9 cellular contexts compared by ENCODE assay signal in genomic region chrX:48509619-48510018, GRCh38. TPM values are rescaled to one million over a fixed set of nuclear protein-coding genes. Genes with fewer than 3 reads are reported as not detected.
A peak's percentile ranks its signal among the peaks of the same experiment; 100 is the strongest.
DNase-seq lines count a peak whose midpoint lies in the region; ATAC-seq and TF ChIP-seq lines count a peak whose summit lies in the region.
"Had no signal": no experiment of that assay in that cellular context is flagged by ENCODE, and none has a peak within 500 bp of the region (broad histone marks: within the 10 kb centered on the region; RNA-seq: fewer than 3 reads in every experiment).

No MANE protein-coding gene starts in this region.

- H3K36me3 ChIP-seq in colonic mucosa, result no peaks in the 10 kb centered on the region
- H3K36me3 ChIP-seq in naive thymus-derived CD4-positive, alpha-beta T cell (ENCODE audit: control insufficient read depth in 2 of 3, insufficient read depth in 3 of 3, low read length in 3 of 3), result peaks cover 0 to 1% (median 0%) of the 10 kb centered on the region in 3 experiments

- peak overlapping the region; percentile 59 to 86 (median 67) for H3K27ac Mint-ChIP-seq in IgD-negative memory B cell
- H3K27ac Mint-ChIP-seq in naive thymus-derived CD4-positive, alpha-beta T cell, result peak overlapping the region; percentile 78 to 93 (median 86)

- DNase-seq in AG04450 (ENCODE audit: low read depth, low spot score) (no peak), colonic mucosa (no peak)
- DNase-seq in naive thymus-derived CD4-positive, alpha-beta T cell, result no peak
- DNase-seq: stimulated activated CD4-positive, alpha-beta T cell treated with anti-CD3 and anti-CD28 coated beads, Interleukin-4, amount 100 ng/mL, for 24 hours had no signal

- peaks cover 0 to 12% (median 6%) of the 10 kb centered on the region in 3 donors for H3K4me1 Mint-ChIP-seq in IgD-negative memory B cell
- peaks cover 10 to 28% (median 16%) of the 10 kb centered on the region in 7 donors for H3K4me1 Mint-ChIP-seq in naive thymus-derived CD4-positive, alpha-beta T cell

- H3K9ac ChIP-seq in colonic mucosa (ENCODE audit: low read depth in 2 of 2, low read length in 2 of 2), result peak overlapping the region; percentile 52 to 77

- TF ChIP-seq CTCF in AG04450 (IDR thresholded peaks at IDR 0.05; ENCODE audit: low read depth, low read length) (no peak), colonic mucosa (IDR thresholded peaks at IDR 0.05) (no peak)

- POLR2A ChIA-PET in AG04450 (lab: Yijun Ruan, JAX), result no interaction called here
- POLR2A ChIA-PET in naive thymus-derived CD4-positive, alpha-beta T cell (lab: Charles Lee), result interaction anchor here (0.8 kb wide), 1 partner anchor 12 kb away, joined by 3 read pairs; the partner anchor contains the start of gene EBP

- H3K9me3 ChIP-seq in AG04450 (ENCODE audit: control insufficient read depth, insufficient read depth, low read length) (no peaks in the 10 kb centered on the region), colonic mucosa (no peaks in the 10 kb centered on the region)
- no peaks in the 10 kb centered on the region for H3K9me3 ChIP-seq in naive thymus-derived CD4-positive, alpha-beta T cell (ENCODE audit: control insufficient read depth in 2 of 3, low read length in 3 of 3)

- intact Hi-C loops in colonic mucosa (cut with DNase I), result no loop called here
- intact Hi-C loops in naive thymus-derived CD4-positive, alpha-beta T cell (cut with micrococcal nuclease), result loop anchor here in 1 of 2 donors (5.0 kb wide), 1 partner anchor 42 kb away; no protein-coding TSS in a partner anchor

- H3K4me3 ChIP-seq in AG04450 (ENCODE audit: low read depth, low read length) (peak overlapping the region; percentile 76), colonic mucosa (peak overlapping the region; percentile 51)
- peak overlapping the region; percentile 71 for H3K4me3 ChIP-seq in naive thymus-derived CD4-positive, alpha-beta T cell (ENCODE audit: low read length)

- H3K27me3 Mint-ChIP-seq in IgD-negative memory B cell, result no peaks in the 10 kb centered on the region
- H3K27me3 Mint-ChIP-seq in naive thymus-derived CD4-positive, alpha-beta T cell, result no peaks in the 10 kb centered on the region

- CTCF ChIA-PET in AG04450 (lab: Charles Lee), result no interaction called here
- CTCF ChIA-PET in naive thymus-derived CD4-positive, alpha-beta T cell (lab: Charles Lee), result no interaction called here

- peaks cover 0 to 2% (median 0%) of the 10 kb centered on the region in 3 donors for H3K9me3 Mint-ChIP-seq in IgD-negative memory B cell
- peaks cover 0 to 2% (median 0%) of the 10 kb centered on the region in 11 donors for H3K9me3 Mint-ChIP-seq in naive thymus-derived CD4-positive, alpha-beta T cell

- H3K27me3 ChIP-seq in AG04450 (ENCODE audit: control insufficient read depth, insufficient read depth, low read length), result no peaks in the 10 kb centered on the region
- H3K27me3 ChIP-seq in colonic mucosa, result no peaks in the 10 kb centered on the region
- H3K27me3 ChIP-seq in naive thymus-derived CD4-positive, alpha-beta T cell (ENCODE audit: control insufficient read depth in 2 of 2, insufficient read depth in 2 of 2, low read length in 2 of 2), result no peaks in the 10 kb centered on the region

- H3K27ac ChIP-seq in AG04450 (ENCODE audit: low read depth, low read length), result no peak overlapping the region
- H3K27ac ChIP-seq in colonic mucosa, result no peak overlapping the region
- peak overlapping the region; percentile 85 for H3K27ac ChIP-seq in naive thymus-derived CD4-positive, alpha-beta T cell (ENCODE audit: low read depth, low read length)

- peak; percentile 2 for ATAC-seq in naive thymus-derived CD4-positive, alpha-beta T cell
- ATAC-seq in HG02623 (IDR thresholded peaks at IDR 0.05; ENCODE audit: unreplicated experiment) (no peak), HG03108 (IDR thresholded peaks at IDR 0.05; ENCODE audit: unreplicated experiment) (no peak), GM18868 (IDR thresholded peaks at IDR 0.05; ENCODE audit: unreplicated experiment) (no peak), HG02642 (IDR thresholded peaks at IDR 0.05; ENCODE audit: poor library complexity, unreplicated experiment) (no peak)

- H3K4me3 Mint-ChIP-seq in IgD-negative memory B cell, result peak overlapping the region; percentile 81 to 96 (median 92)
- H3K4me3 Mint-ChIP-seq in naive thymus-derived CD4-positive, alpha-beta T cell, result peak overlapping the region; percentile 82 to 95 (median 91)

- H3K4me1 ChIP-seq in colonic mucosa, result no peaks in the 10 kb centered on the region
- H3K4me1 ChIP-seq in naive thymus-derived CD4-positive, alpha-beta T cell (ENCODE audit: control insufficient read depth in 2 of 2, insufficient read depth in 2 of 2, low read length in 2 of 2), result peaks cover 4 to 8% of the 10 kb centered on the region in 2 donors

- H3K36me3 Mint-ChIP-seq in IgD-negative memory B cell, result no peaks in the 10 kb centered on the region
- H3K36me3 Mint-ChIP-seq in naive thymus-derived CD4-positive, alpha-beta T cell, result peaks cover 0 to 7% (median 0%) of the 10 kb centered on the region in 5 donors

RNA-seq across cellular contexts. Expression of gene PORCN, which starts 0.8 kb away (rescaled TPM):
- polyA plus RNA-seq in AG04450 (2011; rRNA removed) (8.4 and 11.6 TPM in 2 replicates), IgD-negative memory B cell (11.9 TPM)
- polyA minus RNA-seq in AG04450 (2011; rRNA and poly(A)+ RNA removed), result 9.0 and 10.5 TPM in 2 replicates
- 1 to 10 TPM; 3.6 to 5.3 TPM for total RNA-seq in colonic mucosa
- total RNA-seq in naive thymus-derived CD4-positive, alpha-beta T cell, result 10 to 100 TPM; 13.1 to 19.0 (median 16.8) TPM
- 10 to 100 TPM; 10.0 to 11.5 TPM for polyA plus RNA-seq in naive thymus-derived CD4-positive, alpha-beta T cell

RNA-seq across cellular contexts. Expression of gene EBP, which starts 12.0 kb away (rescaled TPM):
- polyA plus RNA-seq in AG04450 (2011; rRNA removed) (19.8 and 23.8 TPM in 2 replicates), IgD-negative memory B cell (61.2 TPM)
- polyA minus RNA-seq in AG04450 (2011; rRNA and poly(A)+ RNA removed), result 35.1 and 41.7 TPM in 2 replicates
- 100 to 1,000 TPM; 225 to 271 TPM for total RNA-seq in colonic mucosa
- 100 to 1,000 TPM in 1 of 5 experiments, 10 to 100 TPM in 4; 33.3 to 188 (median 35.3) TPM for total RNA-seq in naive thymus-derived CD4-positive, alpha-beta T cell
- 10 to 100 TPM; 72.4 to 80.6 TPM for polyA plus RNA-seq in naive thymus-derived CD4-positive, alpha-beta T cell

RNA-seq across cellular contexts. Expression of gene TBC1D25, which starts 29.9 kb away (rescaled TPM):
- polyA plus RNA-seq in AG04450 (2011; rRNA removed) (7.9 and 9.3 TPM in 2 replicates), IgD-negative memory B cell (22.8 TPM)
- polyA minus RNA-seq in AG04450 (2011; rRNA and poly(A)+ RNA removed), result 10.9 and 17.6 TPM in 2 replicates
- total RNA-seq in colonic mucosa, result 10 to 100 TPM in 1 of 2 donors, 1 to 10 TPM in 1; 8.1 to 11.6 TPM
- 10 to 100 TPM; 20.2 to 31.2 (median 26.4) TPM for total RNA-seq in naive thymus-derived CD4-positive, alpha-beta T cell
- 10 to 100 TPM; 16.2 to 22.8 TPM for polyA plus RNA-seq in naive thymus-derived CD4-positive, alpha-beta T cell

RNA-seq across cellular contexts. Expression of gene FTSJ1, which starts 33.6 kb away (rescaled TPM):
- polyA plus RNA-seq in AG04450 (2011; rRNA removed), result 19.7 and 26.3 TPM in 2 replicates
- polyA minus RNA-seq in AG04450 (2011; rRNA and poly(A)+ RNA removed), result 18.3 and 19.3 TPM in 2 replicates
- polyA plus RNA-seq in IgD-negative memory B cell, result 53.8 TPM
- 10 to 100 TPM; 18.0 to 38.7 TPM for total RNA-seq in colonic mucosa
- 10 to 100 TPM; 48.6 to 62.5 (median 59.5) TPM for total RNA-seq in naive thymus-derived CD4-positive, alpha-beta T cell
- 10 to 100 TPM; 56.4 to 74.0 TPM for polyA plus RNA-seq in naive thymus-derived CD4-positive, alpha-beta T cell

RNA-seq across cellular contexts. Expression of gene SLC38A5, which starts 39.6 kb away (rescaled TPM):
- polyA plus RNA-seq in AG04450 (2011; rRNA removed) (19.1 and 22.3 TPM in 2 replicates), IgD-negative memory B cell (9.3 TPM)
- 33.1 and 44.6 TPM in 2 replicates for polyA minus RNA-seq in AG04450 (2011; rRNA and poly(A)+ RNA removed)
- total RNA-seq in colonic mucosa, result 10 to 100 TPM; 18.8 to 89.3 TPM
- 10 to 100 TPM; 10.2 to 75.5 (median 17.3) TPM for total RNA-seq in naive thymus-derived CD4-positive, alpha-beta T cell
- polyA plus RNA-seq in naive thymus-derived CD4-positive, alpha-beta T cell, result 1 to 10 TPM; 9.4 to 9.7 TPM
